21 cellular contexts compared by ENCODE assay signal in genomic region chr6:123434186-123434585, GRCh38.
A peak's percentile ranks its signal among the peaks of the same experiment; 100 is the strongest.
DNase-seq lines count a peak whose midpoint lies in the region; ATAC-seq and TF ChIP-seq lines count a peak whose summit lies in the region.
"Had no signal": no experiment of that assay in that cellular context is flagged by ENCODE, and none has a peak within 500 bp of the region (broad histone marks: within the 10 kb centered on the region; RNA-seq: fewer than 3 reads in every experiment).

No MANE protein-coding gene starts in this region.

- H3K4me3 ChIP-seq in fibroblast of mammary gland (ENCODE audit: control insufficient read depth, low read depth, low read length), result no peak overlapping the region
- H3K4me3 ChIP-seq in psoas muscle, result no peak overlapping the region
- no peak overlapping the region for H3K4me3 ChIP-seq in suprapubic skin
- H3K4me3 ChIP-seq: GM23248, SJCRH30 had no signal

- H3K27ac ChIP-seq in psoas muscle (peak overlapping the region; percentile 73), suprapubic skin (no peak overlapping the region)
- H3K27ac ChIP-seq: GM23248, SJCRH30 had no signal

- H3K4me1 ChIP-seq in psoas muscle, result peaks cover 78% of the 10 kb centered on the region
- H3K4me1 ChIP-seq in suprapubic skin, result no peaks in the 10 kb centered on the region
- H3K4me1 ChIP-seq: SJCRH30 had no signal

- TF ChIP-seq CTCF in fibroblast of mammary gland (conservative IDR thresholded peaks at IDR 0.05; ENCODE audit: control insufficient read depth, insufficient read depth, low read depth, low read length) (no peak), psoas muscle (IDR thresholded peaks at IDR 0.05) (no peak), suprapubic skin (IDR thresholded peaks at IDR 0.05) (no peak)

- ATAC-seq in psoas muscle (peak; percentile 74 to 89 (median 86)), GM18858 (IDR thresholded peaks at IDR 0.05; ENCODE audit: unreplicated experiment) (no peak), GM19324 (IDR thresholded peaks at IDR 0.05; ENCODE audit: low FRiP score, unreplicated experiment) (no peak)
- ATAC-seq: Panc1, T-cell had no signal

- intact Hi-C loops in psoas muscle (cut with DNase I), result no loop called here

- H3K27me3 ChIP-seq in psoas muscle (ENCODE audit: insufficient read depth in 3 of 3, low read length in 2 of 3), result no peaks in the 10 kb centered on the region
- no peaks in the 10 kb centered on the region for H3K27me3 ChIP-seq in suprapubic skin

- no peaks in the 10 kb centered on the region for H3K9me3 ChIP-seq in psoas muscle
- no peaks in the 10 kb centered on the region for H3K9me3 ChIP-seq in suprapubic skin
- H3K9me3 ChIP-seq: SJCRH30 had no signal

- H3K36me3 ChIP-seq in psoas muscle (ENCODE audit: insufficient read depth in 1 of 2, low read depth in 1 of 2), result peaks cover 0 to 45% of the 10 kb centered on the region in 2 donors
- no peaks in the 10 kb centered on the region for H3K36me3 ChIP-seq in suprapubic skin
- H3K36me3 ChIP-seq: SJCRH30 had no signal

- no peak for TF ChIP-seq POLR2A in suprapubic skin (IDR thresholded peaks at IDR 0.05)

- TF ChIP-seq EP300 in suprapubic skin (IDR thresholded peaks at IDR 0.05), result no peak

- DNase-seq in Ammon's horn (ENCODE audit: low spot score) (peak; percentile 6), NCI-H446 (lab: John Stamatoyannopoulos, UW) (peak; percentile 19 to 62), fibroblast of mammary gland (ENCODE audit: low read depth) (peak; percentile 5), psoas muscle (no peak), suprapubic skin (ENCODE audit: low spot score in 2 of 2) (no peak)
- DNase-seq: CD4-positive, CD25-positive, alpha-beta regulatory T cell; DMS79; GM23248; H9; KG1; NCI-H1092 treated with DMSO at 0.1 percent for 48 hours; NCI-H1436 treated with DMSO at 0.1 percent for 48 hours; NCI-H1930; NCI-H524; NCI-H774; NK-92 treated with Interleukin-12 subunit alpha and Interleukin-12 subunit beta, amount 100 ng/mL, for 24 hours; SJCRH30; T-cell had no signal

Comparison
In these comparisons a context has a peak if more than half of its experiments do, and no peak if none do; other contexts are left out.
1. DNase-seq: peak in Ammon's horn (single experiment), NCI-H446 (2 of 2) and fibroblast of mammary gland (single experiment); none in psoas muscle (0 of 2) and suprapubic skin (0 of 2).
2. ATAC-seq: peak in psoas muscle (4 of 4); none in GM18858 (single experiment) and GM19324 (single experiment).